1 cellular context compared by ENCODE assay signal in the genomic region with DNA sequence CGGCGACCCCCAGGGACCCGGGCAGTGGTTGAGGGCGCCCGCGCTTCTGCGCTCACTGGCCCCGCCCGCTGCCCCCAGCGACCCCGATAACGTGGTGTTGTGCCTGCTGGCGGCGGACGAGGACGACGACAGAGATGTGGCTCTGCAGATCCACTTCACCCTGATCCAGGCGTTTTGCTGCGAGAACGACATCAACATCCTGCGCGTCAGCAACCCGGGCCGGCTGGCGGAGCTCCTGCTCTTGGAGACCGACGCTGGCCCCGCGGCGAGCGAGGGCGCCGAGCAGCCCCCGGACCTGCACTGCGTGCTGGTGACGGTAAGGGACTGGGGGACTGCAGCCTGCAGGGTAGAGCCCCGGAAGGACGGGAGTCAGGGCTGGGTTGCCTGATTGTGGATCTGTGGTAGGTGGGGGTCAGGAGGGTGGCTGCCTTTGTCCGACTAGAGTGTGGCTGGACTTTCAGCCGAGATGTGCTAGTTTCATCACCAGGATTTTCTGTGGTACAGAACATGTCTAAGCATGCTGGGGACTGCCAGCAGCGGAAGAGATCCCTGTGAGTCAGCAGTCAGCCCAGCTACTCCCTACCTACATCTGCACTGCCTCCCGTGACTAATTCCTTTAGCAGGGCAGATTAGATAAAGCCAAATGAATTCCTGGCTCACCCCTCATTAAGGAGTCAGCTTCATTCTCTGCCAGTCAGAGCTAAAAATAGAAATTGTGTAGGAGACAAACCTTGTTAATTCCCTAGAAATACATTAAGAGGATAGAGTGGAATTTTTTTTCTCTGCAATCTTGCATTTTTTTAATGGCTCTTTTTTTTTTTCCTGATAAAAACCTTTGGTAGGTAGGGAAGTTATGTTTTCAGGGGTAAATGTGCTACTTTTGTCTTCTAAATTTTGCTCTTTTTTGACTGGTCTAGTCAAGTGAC.
TF ChIP-seq lines count a peak whose summit lies in the region.

No MANE protein-coding gene starts in this region.

TF ChIP-seq in K562, 482 proteins besides CTCF, POLR2A, EP300 and RAD21 (continued from another document and continues in another):
- TF ChIP-seq ZKSCAN1 (IDR thresholded peaks at IDR 0.05; ENCODE audit: low read depth, low read length) (no peak), RBM22 (IDR thresholded peaks at IDR 0.05; ENCODE audit: low read depth, low read length, poor library complexity, severe bottlenecking) (peak; percentile 88), CREBBP (IDR thresholded peaks at IDR 0.05; ENCODE audit: low read depth, low read length) (no peak), SPI1 (IDR thresholded peaks at IDR 0.05; ENCODE audit: borderline replicate concordance, low read depth, low read length) (0 out of 2 replicates have a peak, but pooled peaks have one; percentile 24), ZNF121 (CRISPR knock-in tag; conservative IDR thresholded peaks at IDR 0.05) (no peak), ZNF324 (CRISPR knock-in tag; IDR thresholded peaks at IDR 0.05) (no peak), CHD4 (IDR thresholded peaks at IDR 0.05; ENCODE audit: insufficient read depth, insufficient replicate concordance, low read depth, low read length, poor library complexity, severe bottlenecking) (peak; percentile 6), NR1H2 (CRISPR knock-in tag; IDR thresholded peaks at IDR 0.05) (no peak), MAFG (tag; conservative IDR thresholded peaks at IDR 0.05) (peak; percentile 89), SUPT5H (IDR thresholded peaks at IDR 0.05) (peak; percentile 78), ZSCAN32 (CRISPR knock-in tag; IDR thresholded peaks at IDR 0.05) (peak; percentile 29; the same call in 1 of the 2 replicates), FOXA3 (CRISPR knock-in tag; conservative IDR thresholded peaks at IDR 0.05 in 1 of 2, IDR thresholded peaks at IDR 0.05 in 1 of 2) (no peak), KAT8 (IDR thresholded peaks at IDR 0.05; ENCODE audit: low read depth) (no peak), ZNF24 (IDR thresholded peaks at IDR 0.05) (peak; percentile 65; the same call in 1 of the 2 replicates), MED1 (CRISPR knock-in tag; IDR thresholded peaks at IDR 0.05; ENCODE audit: borderline replicate concordance) (no peak), ELF4 (CRISPR knock-in tag; IDR thresholded peaks at IDR 0.05) (peak; percentile 44; the same call in 1 of the 2 replicates), RB1 (IDR thresholded peaks at IDR 0.05; ENCODE audit: low read depth) (no peak), ZNF134 (CRISPR knock-in tag; conservative IDR thresholded peaks at IDR 0.05) (no peak), HDAC2 (IDR thresholded peaks at IDR 0.05) (peak; percentile 91), ERF (CRISPR knock-in tag; IDR thresholded peaks at IDR 0.05) (no peak), MCM5 (IDR thresholded peaks at IDR 0.05; ENCODE audit: low read depth) (no peak), CEBPB (tag; IDR thresholded peaks at IDR 0.05) (peak; percentile 90), POU5F1 (IDR thresholded peaks at IDR 0.05; ENCODE audit: borderline replicate concordance, low read depth, low read length, partially characterized antibody) (no peak), NFXL1 (CRISPR knock-in tag; IDR thresholded peaks at IDR 0.05) (no peak), ARNT (IDR thresholded peaks at IDR 0.05) (peak; percentile 54 to 82; a peak in 3 of 4 replicates), RAD51 (IDR thresholded peaks at IDR 0.05; ENCODE audit: borderline replicate concordance, low read depth) (no peak), ZNF217 (CRISPR knock-in tag; IDR thresholded peaks at IDR 0.05) (no peak), NR4A1 (CRISPR knock-in tag; IDR thresholded peaks at IDR 0.05) (no peak), NR4A1 (tag; IDR thresholded peaks at IDR 0.05) (peak; percentile 85), POLR3A (IDR thresholded peaks at IDR 0.05; ENCODE audit: borderline replicate concordance, extremely low read depth, insufficient read depth, insufficient read length) (no peak), CBX2 (IDR thresholded peaks at IDR 0.05; ENCODE audit: insufficient read depth, low read length, poor library complexity, severe bottlenecking) (no peak), MYNN (IDR thresholded peaks at IDR 0.05) (peak; percentile 87), MYNN (CRISPR knock-in tag; IDR thresholded peaks at IDR 0.05) (no peak), ZC3H11A (IDR thresholded peaks at IDR 0.05; ENCODE audit: low read depth, low read length) (no peak), FOXP1 (CRISPR knock-in tag; IDR thresholded peaks at IDR 0.05) (no peak), RHOXF2B (CRISPR knock-in tag; conservative IDR thresholded peaks at IDR 0.05) (no peak), ZKSCAN3 (CRISPR knock-in tag; IDR thresholded peaks at IDR 0.05) (no peak), ZNF707 (CRISPR knock-in tag; conservative IDR thresholded peaks at IDR 0.05) (no peak), ZNF668 (CRISPR knock-in tag; IDR thresholded peaks at IDR 0.05) (0 out of 2 replicates have a peak, but pooled peaks have one; percentile 40), CBX8 (IDR thresholded peaks at IDR 0.05; ENCODE audit: borderline replicate concordance, extremely low read depth, low read depth, low read length, poor library complexity, severe bottlenecking) (no peak), ZNF586 (CRISPR knock-in tag; conservative IDR thresholded peaks at IDR 0.05) (no peak), ILF3 (IDR thresholded peaks at IDR 0.05; ENCODE audit: borderline replicate concordance) (no peak), MTA3 (IDR thresholded peaks at IDR 0.05; ENCODE audit: borderline replicate concordance) (peak; percentile 87), TAF9B (IDR thresholded peaks at IDR 0.05; ENCODE audit: partially characterized antibody) (peak; percentile 97), NR2F6 (CRISPR knock-in tag; IDR thresholded peaks at IDR 0.05) (no peak), U2AF2 (optimal IDR thresholded peaks at IDR 0.05; ENCODE audit: low read depth, low read length) (no peak), SIN3B (IDR thresholded peaks at IDR 0.05; ENCODE audit: low read depth) (no peak), COPS2 (conservative IDR thresholded peaks at IDR 0.05) (no peak)
- TF ChIP-seq, protein P1, sequence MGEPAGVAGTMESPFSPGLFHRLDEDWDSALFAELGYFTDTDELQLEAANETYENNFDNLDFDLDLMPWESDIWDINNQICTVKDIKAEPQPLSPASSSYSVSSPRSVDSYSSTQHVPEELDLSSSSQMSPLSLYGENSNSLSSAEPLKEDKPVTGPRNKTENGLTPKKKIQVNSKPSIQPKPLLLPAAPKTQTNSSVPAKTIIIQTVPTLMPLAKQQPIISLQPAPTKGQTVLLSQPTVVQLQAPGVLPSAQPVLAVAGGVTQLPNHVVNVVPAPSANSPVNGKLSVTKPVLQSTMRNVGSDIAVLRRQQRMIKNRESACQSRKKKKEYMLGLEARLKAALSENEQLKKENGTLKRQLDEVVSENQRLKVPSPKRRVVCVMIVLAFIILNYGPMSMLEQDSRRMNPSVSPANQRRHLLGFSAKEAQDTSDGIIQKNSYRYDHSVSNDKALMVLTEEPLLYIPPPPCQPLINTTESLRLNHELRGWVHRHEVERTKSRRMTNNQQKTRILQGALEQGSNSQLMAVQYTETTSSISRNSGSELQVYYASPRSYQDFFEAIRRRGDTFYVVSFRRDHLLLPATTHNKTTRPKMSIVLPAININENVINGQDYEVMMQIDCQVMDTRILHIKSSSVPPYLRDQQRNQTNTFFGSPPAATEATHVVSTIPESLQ (CRISPR knock-in tag; IDR thresholded peaks at IDR 0.05), result no peak
- TF ChIP-seq, protein P2, sequence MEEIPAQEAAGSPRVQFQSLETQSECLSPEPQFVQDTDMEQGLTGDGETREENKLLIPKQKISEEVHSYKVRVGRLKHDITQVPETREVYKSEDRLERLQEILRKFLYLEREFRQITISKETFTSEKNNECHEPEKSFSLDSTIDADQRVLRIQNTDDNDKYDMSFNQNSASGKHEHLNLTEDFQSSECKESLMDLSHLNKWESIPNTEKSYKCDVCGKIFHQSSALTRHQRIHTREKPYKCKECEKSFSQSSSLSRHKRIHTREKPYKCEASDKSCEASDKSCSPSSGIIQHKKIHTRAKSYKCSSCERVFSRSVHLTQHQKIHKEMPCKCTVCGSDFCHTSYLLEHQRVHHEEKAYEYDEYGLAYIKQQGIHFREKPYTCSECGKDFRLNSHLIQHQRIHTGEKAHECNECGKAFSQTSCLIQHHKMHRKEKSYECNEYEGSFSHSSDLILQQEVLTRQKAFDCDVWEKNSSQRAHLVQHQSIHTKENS (CRISPR knock-in tag; IDR thresholded peaks at IDR 0.05), result no peak
- TF ChIP-seq, protein P3, sequence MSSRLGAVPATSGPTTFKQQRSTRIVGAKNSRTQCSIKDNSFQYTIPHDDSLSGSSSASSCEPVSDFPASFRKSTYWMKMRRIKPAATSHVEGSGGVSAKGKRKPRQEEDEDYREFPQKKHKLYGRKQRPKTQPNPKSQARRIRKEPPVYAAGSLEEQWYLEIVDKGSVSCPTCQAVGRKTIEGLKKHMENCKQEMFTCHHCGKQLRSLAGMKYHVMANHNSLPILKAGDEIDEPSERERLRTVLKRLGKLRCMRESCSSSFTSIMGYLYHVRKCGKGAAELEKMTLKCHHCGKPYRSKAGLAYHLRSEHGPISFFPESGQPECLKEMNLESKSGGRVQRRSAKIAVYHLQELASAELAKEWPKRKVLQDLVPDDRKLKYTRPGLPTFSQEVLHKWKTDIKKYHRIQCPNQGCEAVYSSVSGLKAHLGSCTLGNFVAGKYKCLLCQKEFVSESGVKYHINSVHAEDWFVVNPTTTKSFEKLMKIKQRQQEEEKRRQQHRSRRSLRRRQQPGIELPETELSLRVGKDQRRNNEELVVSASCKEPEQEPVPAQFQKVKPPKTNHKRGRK (tag; IDR thresholded peaks at IDR 0.05), result no peak
- TF ChIP-seq, protein P4, sequence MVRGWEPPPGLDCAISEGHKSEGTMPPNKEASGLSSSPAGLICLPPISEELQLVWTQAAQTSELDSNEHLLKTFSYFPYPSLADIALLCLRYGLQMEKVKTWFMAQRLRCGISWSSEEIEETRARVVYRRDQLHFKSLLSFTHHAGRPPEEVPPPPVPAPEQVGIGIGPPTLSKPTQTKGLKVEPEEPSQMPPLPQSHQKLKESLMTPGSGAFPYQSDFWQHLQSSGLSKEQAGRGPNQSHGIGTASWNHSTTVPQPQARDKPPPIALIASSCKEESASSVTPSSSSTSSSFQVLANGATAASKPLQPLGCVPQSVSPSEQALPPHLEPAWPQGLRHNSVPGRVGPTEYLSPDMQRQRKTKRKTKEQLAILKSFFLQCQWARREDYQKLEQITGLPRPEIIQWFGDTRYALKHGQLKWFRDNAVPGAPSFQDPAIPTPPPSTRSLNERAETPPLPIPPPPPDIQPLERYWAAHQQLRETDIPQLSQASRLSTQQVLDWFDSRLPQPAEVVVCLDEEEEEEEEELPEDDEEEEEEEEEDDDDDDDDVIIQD (CRISPR knock-in tag; IDR thresholded peaks at IDR 0.05), result no peak
- TF ChIP-seq, protein P5, sequence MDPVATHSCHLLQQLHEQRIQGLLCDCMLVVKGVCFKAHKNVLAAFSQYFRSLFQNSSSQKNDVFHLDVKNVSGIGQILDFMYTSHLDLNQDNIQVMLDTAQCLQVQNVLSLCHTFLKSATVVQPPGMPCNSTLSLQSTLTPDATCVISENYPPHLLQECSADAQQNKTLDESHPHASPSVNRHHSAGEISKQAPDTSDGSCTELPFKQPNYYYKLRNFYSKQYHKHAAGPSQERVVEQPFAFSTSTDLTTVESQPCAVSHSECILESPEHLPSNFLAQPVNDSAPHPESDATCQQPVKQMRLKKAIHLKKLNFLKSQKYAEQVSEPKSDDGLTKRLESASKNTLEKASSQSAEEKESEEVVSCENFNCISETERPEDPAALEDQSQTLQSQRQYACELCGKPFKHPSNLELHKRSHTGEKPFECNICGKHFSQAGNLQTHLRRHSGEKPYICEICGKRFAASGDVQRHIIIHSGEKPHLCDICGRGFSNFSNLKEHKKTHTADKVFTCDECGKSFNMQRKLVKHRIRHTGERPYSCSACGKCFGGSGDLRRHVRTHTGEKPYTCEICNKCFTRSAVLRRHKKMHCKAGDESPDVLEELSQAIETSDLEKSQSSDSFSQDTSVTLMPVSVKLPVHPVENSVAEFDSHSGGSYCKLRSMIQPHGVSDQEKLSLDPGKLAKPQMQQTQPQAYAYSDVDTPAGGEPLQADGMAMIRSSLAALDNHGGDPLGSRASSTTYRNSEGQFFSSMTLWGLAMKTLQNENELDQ (CRISPR knock-in tag; IDR thresholded peaks at IDR 0.05; ENCODE audit: borderline replicate concordance), result no peak; the same call in 1 of the 2 replicates
- TF ChIP-seq, protein P6, sequence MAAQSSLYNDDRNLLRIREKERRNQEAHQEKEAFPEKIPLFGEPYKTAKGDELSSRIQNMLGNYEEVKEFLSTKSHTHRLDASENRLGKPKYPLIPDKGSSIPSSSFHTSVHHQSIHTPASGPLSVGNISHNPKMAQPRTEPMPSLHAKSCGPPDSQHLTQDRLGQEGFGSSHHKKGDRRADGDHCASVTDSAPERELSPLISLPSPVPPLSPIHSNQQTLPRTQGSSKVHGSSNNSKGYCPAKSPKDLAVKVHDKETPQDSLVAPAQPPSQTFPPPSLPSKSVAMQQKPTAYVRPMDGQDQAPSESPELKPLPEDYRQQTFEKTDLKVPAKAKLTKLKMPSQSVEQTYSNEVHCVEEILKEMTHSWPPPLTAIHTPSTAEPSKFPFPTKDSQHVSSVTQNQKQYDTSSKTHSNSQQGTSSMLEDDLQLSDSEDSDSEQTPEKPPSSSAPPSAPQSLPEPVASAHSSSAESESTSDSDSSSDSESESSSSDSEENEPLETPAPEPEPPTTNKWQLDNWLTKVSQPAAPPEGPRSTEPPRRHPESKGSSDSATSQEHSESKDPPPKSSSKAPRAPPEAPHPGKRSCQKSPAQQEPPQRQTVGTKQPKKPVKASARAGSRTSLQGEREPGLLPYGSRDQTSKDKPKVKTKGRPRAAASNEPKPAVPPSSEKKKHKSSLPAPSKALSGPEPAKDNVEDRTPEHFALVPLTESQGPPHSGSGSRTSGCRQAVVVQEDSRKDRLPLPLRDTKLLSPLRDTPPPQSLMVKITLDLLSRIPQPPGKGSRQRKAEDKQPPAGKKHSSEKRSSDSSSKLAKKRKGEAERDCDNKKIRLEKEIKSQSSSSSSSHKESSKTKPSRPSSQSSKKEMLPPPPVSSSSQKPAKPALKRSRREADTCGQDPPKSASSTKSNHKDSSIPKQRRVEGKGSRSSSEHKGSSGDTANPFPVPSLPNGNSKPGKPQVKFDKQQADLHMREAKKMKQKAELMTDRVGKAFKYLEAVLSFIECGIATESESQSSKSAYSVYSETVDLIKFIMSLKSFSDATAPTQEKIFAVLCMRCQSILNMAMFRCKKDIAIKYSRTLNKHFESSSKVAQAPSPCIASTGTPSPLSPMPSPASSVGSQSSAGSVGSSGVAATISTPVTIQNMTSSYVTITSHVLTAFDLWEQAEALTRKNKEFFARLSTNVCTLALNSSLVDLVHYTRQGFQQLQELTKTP (IDR thresholded peaks at IDR 0.05; ENCODE audit: low read depth in 1 of 2, partially characterized antibody in 2 of 2), result peak; percentile 81 to 95
- TF ChIP-seq, protein P7, sequence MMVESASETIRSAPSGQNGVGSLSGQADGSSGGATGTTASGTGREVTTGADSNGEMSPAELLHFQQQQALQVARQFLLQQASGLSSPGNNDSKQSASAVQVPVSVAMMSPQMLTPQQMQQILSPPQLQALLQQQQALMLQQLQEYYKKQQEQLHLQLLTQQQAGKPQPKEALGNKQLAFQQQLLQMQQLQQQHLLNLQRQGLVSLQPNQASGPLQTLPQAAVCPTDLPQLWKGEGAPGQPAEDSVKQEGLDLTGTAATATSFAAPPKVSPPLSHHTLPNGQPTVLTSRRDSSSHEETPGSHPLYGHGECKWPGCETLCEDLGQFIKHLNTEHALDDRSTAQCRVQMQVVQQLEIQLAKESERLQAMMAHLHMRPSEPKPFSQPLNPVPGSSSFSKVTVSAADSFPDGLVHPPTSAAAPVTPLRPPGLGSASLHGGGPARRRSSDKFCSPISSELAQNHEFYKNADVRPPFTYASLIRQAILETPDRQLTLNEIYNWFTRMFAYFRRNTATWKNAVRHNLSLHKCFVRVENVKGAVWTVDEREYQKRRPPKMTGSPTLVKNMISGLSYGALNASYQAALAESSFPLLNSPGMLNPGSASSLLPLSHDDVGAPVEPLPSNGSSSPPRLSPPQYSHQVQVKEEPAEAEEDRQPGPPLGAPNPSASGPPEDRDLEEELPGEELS (CRISPR knock-in tag; IDR thresholded peaks at IDR 0.05; ENCODE audit: borderline replicate concordance), result peak; percentile 61
